Comparison of ENCODE assay signal across 21 cellular contexts in the genomic region with DNA sequence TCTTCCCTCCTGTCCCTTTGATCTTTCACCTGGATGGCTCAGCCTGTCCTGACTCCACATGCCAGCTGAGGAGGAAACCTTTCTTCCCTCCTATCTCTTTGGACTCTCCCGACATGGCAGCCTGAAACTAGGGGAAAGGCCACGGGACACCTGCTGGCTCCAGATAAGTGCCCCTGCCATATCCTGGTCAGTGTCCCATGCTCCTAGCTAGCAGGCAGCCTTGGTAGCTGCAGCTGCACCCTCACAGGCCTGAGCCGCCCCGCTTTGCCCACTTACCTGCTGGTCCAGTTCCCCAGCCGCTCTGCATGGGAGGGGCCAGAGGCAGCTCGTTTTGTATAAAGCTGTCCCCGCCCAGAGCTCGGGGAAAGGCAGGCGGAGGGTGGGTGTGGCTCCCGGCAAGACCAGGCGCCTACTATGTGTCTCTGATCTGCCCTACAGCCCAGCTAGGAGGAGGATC. TPM values are rescaled to one million over a fixed set of nuclear protein-coding genes. Genes with fewer than 3 reads are reported as not detected.
DNase-seq lines count a peak whose midpoint lies in the region; ATAC-seq and TF ChIP-seq lines count a peak whose summit lies in the region.
"Had no signal": no experiment of that assay in that cellular context is flagged by ENCODE, and none has a peak within 500 bp of the region (broad histone marks: within the 10 kb centered on the region; RNA-seq: fewer than 3 reads in every experiment).

No MANE protein-coding gene starts in this region.

- H3K4me3 ChIP-seq in heart left ventricle (peak overlapping the region in 2 of 12 donors; percentile 9 to 22), left ventricle myocardium inferior (no peak overlapping the region), duodenal mucosa (ENCODE audit: low read depth in 1 of 2, low read length in 2 of 2) (peak overlapping the region; percentile 52 to 55)
- H3K4me3 ChIP-seq: adrenal gland had no signal

- H3K36me3 Mint-ChIP-seq in activated naive CD8-positive, alpha-beta T cell treated with anti-CD3 and anti-CD28 coated beads, Interleukin-2, amount 50 U/mL, for 24 hours (ENCODE audit: low read depth): no peaks in the 10 kb centered on the region

- peak in 1 of 5 donors; percentile 45 for DNase-seq in heart left ventricle
- no peak for DNase-seq in left ventricle myocardium inferior
- peak; percentile 70 for DNase-seq in islet precursor cell
- DNase-seq in ureter (ENCODE audit: low spot score): peak; percentile 75
- no peak for DNase-seq in NCI-H1930 (lab: John Stamatoyannopoulos, UW)
- no peak for DNase-seq in activated naive CD8-positive, alpha-beta T cell treated with anti-CD3 and anti-CD28 coated beads, Interleukin-2, amount 50 U/mL, for 24 hours
- DNase-seq: ACHN; adrenal gland; CD4-positive, alpha-beta T cell; GOT3; mesenchymal stem cell; NCI-H146; NCI-H526 treated with DMSO at 0.1 percent for 48 hours; nephron progenitor cell; stimulated activated CD4-positive, alpha-beta T cell treated with anti-CD3 and anti-CD28 coated beads, Interleukin-15, amount 100 ng/mL, for 24 hours; stimulated activated naive CD8-positive, alpha-beta T cell treated with anti-CD3 and anti-CD28 coated beads, Interleukin-15, Interleukin-2, amounts not matched to agents 100 U/mL and 50 U/mL, for 24 hours; SW 1271 had no signal

- no peak for TF ChIP-seq POLR2A in heart left ventricle (IDR thresholded peaks at IDR 0.05)

- peak overlapping the region in 2 of 12 donors; percentile 3 to 33 for H3K27ac ChIP-seq in heart left ventricle
- no peak overlapping the region for H3K27ac ChIP-seq in left ventricle myocardium inferior (replicated peaks)
- no peak overlapping the region for H3K27ac ChIP-seq in duodenal mucosa (ENCODE audit: low read depth, low read length)
- H3K27ac ChIP-seq: adrenal gland had no signal

- H3K27me3 ChIP-seq in heart left ventricle (peaks cover 0 to 9% (median 0%) of the 10 kb centered on the region in 9 donors), left ventricle myocardium inferior (ENCODE audit: low read depth) (peaks cover 6% of the 10 kb centered on the region), duodenal mucosa (ENCODE audit: control insufficient read depth in 1 of 2, insufficient read depth in 2 of 2, low read length in 2 of 2) (no peaks in the 10 kb centered on the region)

- no peak overlapping the region for H3K4me3 Mint-ChIP-seq in activated naive CD8-positive, alpha-beta T cell treated with anti-CD3 and anti-CD28 coated beads, Interleukin-2, amount 50 U/mL, for 24 hours
- H3K4me3 Mint-ChIP-seq: CD4-positive, alpha-beta T cell; nephron progenitor cell had no signal

- intact Hi-C loops in heart left ventricle (cut with DNase I): no loop called here
- intact Hi-C loops in left ventricle myocardium inferior (cut with micrococcal nuclease): no loop called here

- ATAC-seq in heart left ventricle (peak; percentile 43 to 73 (median 56)), GM21381 (IDR thresholded peaks at IDR 0.05; ENCODE audit: unreplicated experiment) (no peak)
- no peak for ATAC-seq in activated naive CD8-positive, alpha-beta T cell treated with anti-CD3 and anti-CD28 coated beads, Interleukin-2, amount 50 U/mL, for 24 hours
- ATAC-seq: activated CD4-positive, CD25-positive, alpha-beta regulatory T cell treated with anti-CD3 and anti-CD28 coated beads, Interleukin-2, amount 50 U/mL, for 24 hours; stimulated activated naive CD8-positive, alpha-beta T cell treated with anti-CD3 and anti-CD28 coated beads, Interleukin-15, Interleukin-2, amounts not matched to agents 100 U/mL and 50 U/mL, for 24 hours had no signal

- H3K36me3 ChIP-seq in heart left ventricle: no peaks in the 10 kb centered on the region
- H3K36me3 ChIP-seq in left ventricle myocardium inferior: no peaks in the 10 kb centered on the region
- H3K36me3 ChIP-seq in duodenal mucosa (ENCODE audit: control insufficient read depth in 1 of 2, insufficient read depth in 2 of 2, low read length in 2 of 2): no peaks in the 10 kb centered on the region
- H3K36me3 ChIP-seq: adrenal gland had no signal

- no peaks in the 10 kb centered on the region for H3K9me3 Mint-ChIP-seq in activated naive CD8-positive, alpha-beta T cell treated with anti-CD3 and anti-CD28 coated beads, Interleukin-2, amount 50 U/mL, for 24 hours
- H3K9me3 Mint-ChIP-seq: CD4-positive, alpha-beta T cell had no signal

- H3K9ac ChIP-seq in duodenal mucosa (ENCODE audit: low read depth in 1 of 2, low read length in 2 of 2): peak overlapping the region; percentile 28 to 48

- no peaks in the 10 kb centered on the region for H3K4me1 Mint-ChIP-seq in activated naive CD8-positive, alpha-beta T cell treated with anti-CD3 and anti-CD28 coated beads, Interleukin-2, amount 50 U/mL, for 24 hours

- no peak overlapping the region for H3K27ac Mint-ChIP-seq in activated naive CD8-positive, alpha-beta T cell treated with anti-CD3 and anti-CD28 coated beads, Interleukin-2, amount 50 U/mL, for 24 hours
- H3K27ac Mint-ChIP-seq: CD4-positive, alpha-beta T cell; nephron progenitor cell had no signal

- H3K4me1 ChIP-seq in heart left ventricle: peaks cover 0 to 16% (median 0%) of the 10 kb centered on the region in 12 donors
- peaks cover 10% of the 10 kb centered on the region for H3K4me1 ChIP-seq in left ventricle myocardium inferior
- peaks cover 20 to 38% of the 10 kb centered on the region in 2 donors for H3K4me1 ChIP-seq in duodenal mucosa (ENCODE audit: control insufficient read depth in 1 of 2, insufficient read depth in 2 of 2, low read length in 2 of 2)
- H3K4me1 ChIP-seq: adrenal gland had no signal

- H3K9me3 ChIP-seq in heart left ventricle: peaks cover 0 to 4% (median 0%) of the 10 kb centered on the region in 12 donors
- no peaks in the 10 kb centered on the region for H3K9me3 ChIP-seq in left ventricle myocardium inferior (replicated peaks)
- no peaks in the 10 kb centered on the region for H3K9me3 ChIP-seq in duodenal mucosa (ENCODE audit: control insufficient read depth in 1 of 2, low read length in 2 of 2)
- H3K9me3 ChIP-seq: adrenal gland had no signal

- 25 to 63% (median 33%) methylated on average over 9 to 11 of the region's 11 CpGs for WGBS in heart left ventricle, 4 donors

- peaks cover 1% of the 10 kb centered on the region for H3K27me3 Mint-ChIP-seq in activated naive CD8-positive, alpha-beta T cell treated with anti-CD3 and anti-CD28 coated beads, Interleukin-2, amount 50 U/mL, for 24 hours

- TF ChIP-seq CTCF in heart left ventricle (IDR thresholded peaks at IDR 0.05) (no peak), left ventricle myocardium inferior (IDR thresholded peaks at IDR 0.05; ENCODE audit: borderline replicate concordance) (no peak)

RNA-seq across cellular contexts. Expression of a gene that starts 7.4 kb away (rescaled TPM):
- total RNA-seq in heart left ventricle (10 to 100 TPM in 1 of 9 donors, 1 to 10 TPM in 8; 1.4 to 18.6 (median 2.8) TPM), left ventricle myocardium inferior (2.3 TPM), ureter (19.1 TPM)
- 1 to 10 TPM; 1.7 to 3.4 TPM for polyA plus RNA-seq in heart left ventricle
- total RNA-seq: CD4-positive, alpha-beta T cell; fibroblast of villous mesenchyme had no signal

RNA-seq across cellular contexts. Expression of a gene that starts 57.8 kb away (rescaled TPM):
- 1 to 10 TPM; 1.2 to 8.1 (median 2.3) TPM for total RNA-seq in heart left ventricle
- 1 to 10 TPM; 1.3 to 1.6 TPM for polyA plus RNA-seq in heart left ventricle
- total RNA-seq in left ventricle myocardium inferior: 2.0 TPM
- total RNA-seq in ureter: 35.1 TPM

Comparison
In these comparisons a context has a peak if more than half of its experiments do, and no peak if none do; other contexts are left out.
1. ATAC-seq: peak in heart left ventricle (4 of 4); none in activated naive CD8-positive, alpha-beta T cell treated with anti-CD3 and anti-CD28 coated beads, Interleukin-2, amount 50 U/mL, for 24 hours (single experiment) and GM21381 (single experiment).
2. DNase-seq: peak in islet precursor cell (single experiment) and ureter (single experiment); none in left ventricle myocardium inferior (single experiment), NCI-H1930 (0 of 2) and activated naive CD8-positive, alpha-beta T cell treated with anti-CD3 and anti-CD28 coated beads, Interleukin-2, amount 50 U/mL, for 24 hours (single experiment).